In the genomic region with DNA sequence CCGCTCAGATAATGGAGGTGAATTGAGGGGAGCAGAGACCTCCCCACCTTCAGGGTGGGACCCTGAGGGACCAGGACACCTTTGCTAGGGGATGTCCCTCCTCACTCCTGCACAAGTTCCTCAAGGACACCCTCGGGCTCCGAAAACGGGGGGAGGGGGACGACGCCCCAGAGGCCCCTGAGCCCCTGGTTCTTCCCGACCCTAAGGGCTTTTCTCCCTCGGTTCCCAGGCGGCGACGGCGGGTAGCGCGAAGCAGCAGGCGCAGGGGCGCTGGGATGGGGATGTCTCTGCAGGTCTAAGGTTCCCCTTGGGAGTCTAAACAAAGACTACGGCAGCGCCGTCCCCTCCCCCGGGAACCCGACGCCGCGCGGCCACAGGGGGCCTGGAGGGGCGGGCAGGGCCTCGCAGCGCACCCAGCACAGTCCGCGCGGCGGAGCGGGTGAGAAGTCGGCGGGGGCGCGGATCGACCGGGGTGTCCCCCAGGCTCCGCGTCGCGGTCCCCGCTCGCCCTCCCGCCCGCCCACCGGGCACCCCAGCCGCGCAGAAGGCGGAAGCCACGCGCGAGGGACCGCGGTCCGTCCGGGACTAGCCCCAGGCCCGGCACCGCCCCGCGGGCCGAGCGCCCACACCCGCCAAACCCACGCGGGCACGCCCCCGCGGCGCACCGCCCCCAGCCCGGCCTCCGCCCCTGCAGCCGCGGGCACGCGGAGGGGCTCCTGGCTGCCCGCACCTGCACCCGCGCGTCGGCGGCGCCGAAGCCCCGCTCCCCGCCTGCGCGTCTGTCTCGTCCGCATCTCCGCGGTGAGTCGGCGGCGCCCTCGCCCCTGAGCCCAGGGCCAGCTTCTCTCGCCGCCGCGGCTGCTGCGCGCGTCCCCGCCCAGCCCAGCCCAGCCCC, we compare ENCODE assay signal across 7 cellular contexts. TPM values are rescaled to one million over a fixed set of nuclear protein-coding genes. Genes with fewer than 3 reads are reported as not detected.
DNase-seq lines count a peak whose midpoint lies in the region; ATAC-seq and TF ChIP-seq lines count a peak whose summit lies in the region.

No MANE protein-coding gene starts in this region.

- peaks cover 50% of the 10 kb centered on the region for H3K27me3 Mint-ChIP-seq in GM23338 (ENCODE audit: insufficient read depth, low read depth, poor library complexity)
- peaks cover 18% of the 10 kb centered on the region for H3K27me3 Mint-ChIP-seq in glutamatergic neuron (ENCODE audit: unreplicated experiment)

- no peaks in the 10 kb centered on the region for H4K20me1 ChIP-seq in GM23338 (replicated peaks; ENCODE audit: insufficient read depth)
- H4K20me1 ChIP-seq in SK-N-SH (ENCODE audit: insufficient read depth), result no peaks in the 10 kb centered on the region

- H3K9ac ChIP-seq in SK-N-SH, result no peak overlapping the region

- no peak for TF ChIP-seq RAD21 in SK-N-SH (IDR thresholded peaks at IDR 0.05; ENCODE audit: low read length)

- ATAC-seq in GM23338 (peak; percentile 19), HG03442 (IDR thresholded peaks at IDR 0.05; ENCODE audit: unreplicated experiment) (no peak), HG03196 (IDR thresholded peaks at IDR 0.05; ENCODE audit: unreplicated experiment) (no peak)

- H3K4me1 ChIP-seq in GM23338 (ENCODE audit: insufficient read depth) (peaks cover 11% of the 10 kb centered on the region; the same call in 1 of the 2 replicates), SK-N-SH (ENCODE audit: control insufficient read depth in 1 of 2, insufficient read depth in 2 of 2, low read depth in 1 of 2, low read length in 1 of 2) (peaks cover 0 to 5% of the 10 kb centered on the region in 2 experiments; a peak in 1 of 4 replicates)

- H3F3A ChIP-seq in GM23338 (replicated peaks; ENCODE audit: low read depth) (no peaks in the 10 kb centered on the region; the same call in 1 of the 2 replicates), SK-N-SH (replicated peaks; ENCODE audit: insufficient read depth) (no peaks in the 10 kb centered on the region)

- H3K9me3 Mint-ChIP-seq in GM23338 (no peaks in the 10 kb centered on the region), glutamatergic neuron (ENCODE audit: unreplicated experiment) (no peaks in the 10 kb centered on the region)

- no peaks in the 10 kb centered on the region for H3K36me3 ChIP-seq in GM23338 (ENCODE audit: insufficient read depth)
- no peaks in the 10 kb centered on the region for H3K36me3 ChIP-seq in SK-N-SH (replicated peaks in 1 of 2; ENCODE audit: control insufficient read depth in 1 of 2, insufficient read depth in 2 of 2, low read length in 1 of 2)

- 92% methylated on average over 14 of the region's 106 CpGs for WGBS in SK-N-SH (ENCODE audit: low lambda C conversion rate)

- H3K36me3 Mint-ChIP-seq in GM23338 (ENCODE audit: low read depth), result no peaks in the 10 kb centered on the region
- peaks cover 3% of the 10 kb centered on the region for H3K36me3 Mint-ChIP-seq in glutamatergic neuron (ENCODE audit: unreplicated experiment)

- H3K4me3 ChIP-seq in GM23338 (peak overlapping the region; percentile 68), SK-N-SH (ENCODE audit: low read depth in 2 of 2, low read length in 1 of 2) (peak overlapping the region; percentile 49 to 58; a peak in 3 of 4 replicates), skeletal muscle cell (ENCODE audit: low read depth, low read length) (peak overlapping the region; percentile 18)

- H3K4me3 Mint-ChIP-seq in GM23338, result peak overlapping the region; percentile 59; the same call in 2 of the 3 replicates
- H3K4me3 Mint-ChIP-seq in glutamatergic neuron (ENCODE audit: unreplicated experiment), result peak overlapping the region; percentile 64

- no peaks in the 10 kb centered on the region for H3K9me3 ChIP-seq in SK-N-SH

- no peak for TF ChIP-seq EP300 in SK-N-SH (IDR thresholded peaks at IDR 0.05; ENCODE audit: borderline replicate concordance in 1 of 2, low read depth in 1 of 2, low read length in 1 of 2)

- no peaks in the 10 kb centered on the region for H3K79me2 ChIP-seq in GM23338 (replicated peaks; ENCODE audit: insufficient read depth)
- no peaks in the 10 kb centered on the region for H3K79me2 ChIP-seq in SK-N-SH (ENCODE audit: insufficient read depth)

- H3K4me2 ChIP-seq in GM23338 (peak overlapping the region; percentile 90), SK-N-SH (peak overlapping the region; percentile 89)

- peaks cover 14% of the 10 kb centered on the region for H3K4me1 Mint-ChIP-seq in GM23338
- no peaks in the 10 kb centered on the region for H3K4me1 Mint-ChIP-seq in glutamatergic neuron (ENCODE audit: low read depth, unreplicated experiment)

- POLR2A ChIA-PET in SK-N-SH (lab: Yijun Ruan, JAX), result no interaction called here

- CTCF ChIA-PET in SK-N-SH (lab: Yijun Ruan, JAX), result interaction anchor here (0.5 to 3.3 kb wide), 6 partner anchors 9 to 193 kb away, joined by 3 to 16 read pairs (median 4); no protein-coding TSS in a partner anchor

- H3K9me2 ChIP-seq in GM23338 (ENCODE audit: insufficient read depth) (no peaks in the 10 kb centered on the region), SK-N-SH (no peaks in the 10 kb centered on the region)

- H3K27ac ChIP-seq in GM23338 (ENCODE audit: low read depth), result no peak overlapping the region
- no peak overlapping the region for H3K27ac ChIP-seq in SK-N-SH (ENCODE audit: low read depth in 2 of 2, low read length in 1 of 2)

- TF ChIP-seq CTCF in GM23338 (conservative IDR thresholded peaks at IDR 0.05; ENCODE audit: low read depth in 2 of 2), result no peak
- TF ChIP-seq CTCF in SK-N-SH (IDR thresholded peaks at IDR 0.05), result no peak
- no peak for TF ChIP-seq CTCF in glutamatergic neuron (IDR thresholded peaks at IDR 0.05; ENCODE audit: partially characterized antibody, unreplicated experiment)

- H3K27ac Mint-ChIP-seq in GM23338, result no peak overlapping the region
- H3K27ac Mint-ChIP-seq in glutamatergic neuron (ENCODE audit: unreplicated experiment), result no peak overlapping the region

- DNase-seq in GM23338 (ENCODE audit: low spot score) (peak; percentile 56), SK-N-SH (peak; percentile 85), glutamatergic neuron (peak; percentile 63), skeletal muscle cell (ENCODE audit: low read depth) (no peak), SHP77 (lab: John Stamatoyannopoulos, UW) (no peak)

- peak overlapping the region; percentile 96 for H2AFZ ChIP-seq in GM23338
- H2AFZ ChIP-seq in SK-N-SH (ENCODE audit: low read depth), result no peak overlapping the region; the same call in 1 of the 2 replicates

- H3K27me3 ChIP-seq in GM23338 (ENCODE audit: insufficient read depth) (peaks cover 63% of the 10 kb centered on the region), SK-N-SH (ENCODE audit: insufficient read depth) (peaks cover 38% of the 10 kb centered on the region)

TF ChIP-seq in GM23338, 12 proteins besides CTCF, POLR2A, EP300 and RAD21:
- TF ChIP-seq STAT1 (IDR thresholded peaks at IDR 0.05; ENCODE audit: unreplicated experiment) (no peak), EZH2phosphoT487 (IDR thresholded peaks at IDR 0.05; ENCODE audit: unreplicated experiment) (no peak), EZH2 (IDR thresholded peaks at IDR 0.05; ENCODE audit: low read depth, unreplicated experiment) (peak; percentile 58), POLR2AphosphoS5 (IDR thresholded peaks at IDR 0.05; ENCODE audit: low read depth) (no peak)

TF ChIP-seq in SK-N-SH, 30 proteins besides CTCF, POLR2A, EP300 and RAD21:
- TF ChIP-seq ZBTB33 (IDR thresholded peaks at IDR 0.05; ENCODE audit: borderline replicate concordance, low read depth), result no peak
- no peak for TF ChIP-seq RCOR1 (IDR thresholded peaks at IDR 0.05; ENCODE audit: low read length)
- TF ChIP-seq USF1 (IDR thresholded peaks at IDR 0.05; ENCODE audit: borderline replicate concordance, low read depth), result no peak
- no peak for TF ChIP-seq TEAD4 (IDR thresholded peaks at IDR 0.05; ENCODE audit: borderline replicate concordance, insufficient read depth)
- TF ChIP-seq EZH2phosphoT487 (IDR thresholded peaks at IDR 0.05; ENCODE audit: borderline replicate concordance, low read depth), result no peak
- no peak for TF ChIP-seq POLR2AphosphoS5 (IDR thresholded peaks at IDR 0.05; ENCODE audit: low read depth, low read length)
- no peak for TF ChIP-seq GABPA (IDR thresholded peaks at IDR 0.05; ENCODE audit: low read depth)
- no peak for TF ChIP-seq YY1 (IDR thresholded peaks at IDR 0.05; ENCODE audit: low read depth)
- TF ChIP-seq SMC3 (IDR thresholded peaks at IDR 0.05; ENCODE audit: low read depth, low read length), result no peak

RNA-seq across cellular contexts. Expression of gene NDRG4, which starts 36.7 kb away (rescaled TPM):
- 29.8 and 32.1 TPM in 2 replicates for total RNA-seq in GM23338 (2014; rRNA removed; shearing (Covaris generic))
- polyA plus RNA-seq in GM23338 (2016; fragmentation: Nextera tagmentation; extraction: Ambion mirVana) (16.3 TPM in 2 replicates), SK-N-SH (2012; rRNA removed) (46.2 and 52.0 TPM in 2 replicates)
- polyA plus RNA-seq in SK-N-SH (2012; cell fraction: cytosol; rRNA removed), result 18.9 and 28.9 TPM in 2 replicates
- 127 and 159 TPM in 2 replicates for polyA plus RNA-seq in SK-N-SH (2012; cell fraction: nucleus; rRNA removed)
- total RNA-seq in glutamatergic neuron (ENCODE audit: unreplicated experiment), result 677 TPM

RNA-seq across cellular contexts. Expression of gene SETD6, which starts 52.1 kb away (rescaled TPM):
- 54.0 and 61.3 TPM in 2 replicates for total RNA-seq in GM23338 (2014; rRNA removed; shearing (Covaris generic))
- polyA plus RNA-seq in GM23338 (2016; fragmentation: Nextera tagmentation; extraction: Ambion mirVana), result 33.7 and 39.7 TPM in 2 replicates
- polyA plus RNA-seq in SK-N-SH (2012; rRNA removed), result 17.2 and 22.2 TPM in 2 replicates
- 8.7 and 9.0 TPM in 2 replicates for polyA plus RNA-seq in SK-N-SH (2012; cell fraction: cytosol; rRNA removed)
- polyA plus RNA-seq in SK-N-SH (2012; cell fraction: nucleus; rRNA removed), result 107 and 134 TPM in 2 replicates
- total RNA-seq in glutamatergic neuron (ENCODE audit: unreplicated experiment), result 25.9 TPM

Comparison
In these comparisons a context has a peak if more than half of its experiments do, and no peak if none do; other contexts are left out.
1. DNase-seq: peak in GM23338 (single experiment), SK-N-SH (single experiment) and glutamatergic neuron (single experiment); none in skeletal muscle cell (single experiment) and SHP77 (0 of 2).
2. H3K4me3 ChIP-seq: peak in every context shown above with its lines; median percentile 68 in GM23338; 54 in SK-N-SH; 18 in skeletal muscle cell.
3. RNA of gene NDRG4, which starts 36.7 kb away (total RNA-seq): 677 TPM in glutamatergic neuron (single experiment); 29.8 to 32.1 TPM in GM23338; every median in the first group is over 10 times any median in the second.